17 cellular contexts compared by ENCODE assay signal in genomic region chr17:65407017-65407416, GRCh38.
"Had no signal": no experiment of that assay in that cellular context is flagged by ENCODE, and none has a peak within 500 bp of the region (broad histone marks: within the 10 kb centered on the region; RNA-seq: fewer than 3 reads in every experiment).

No MANE protein-coding gene starts in this region.

- H3K9me3 ChIP-seq: pancreas, tibial nerve, vagina had no signal

- DNase-seq: activated CD4-positive, alpha-beta memory T cell treated with anti-CD3 and anti-CD28 coated beads, Interleukin-2, amount 10 ng/mL, durations not matched to agents 7 days and 5 days; activated CD4-positive, alpha-beta T cell treated with anti-CD3 and anti-CD28 coated beads for 4 hours; activated CD8-positive, alpha-beta memory T cell treated with anti-CD3 and anti-CD28 coated beads, Interleukin-2, amount 50 U/mL, for 4 hours; activated gamma-delta T cell treated with Interleukin-2 at 50 U/mL for 16 hours; activated T-cell treated with anti-CD3 and anti-CD28 coated beads, Interleukin-2, amount 50 U/mL, for 72 hours; effector memory CD4-positive, alpha-beta T cell; hypothalamus; left ventricle myocardium inferior; naive B cell; pancreas; stimulated activated CD4-positive, alpha-beta T cell treated with anti-CD3 and anti-CD28 coated beads, Interleukin-2, amount 100 ng/mL, for 48 hours; stimulated activated naive B cell treated with anti-CD40 and anti-IgM and Interleukin-4, amounts not matched to agents 10 μg/mL and 1 μg/mL and 100 μg/mL, for 72 hours had no signal

- H3K4me1 ChIP-seq: left ventricle myocardium inferior, pancreas, tibial nerve, vagina had no signal

- H3K27me3 ChIP-seq: neural progenitor cell, pancreas, vagina had no signal

- FAIRE-seq: pancreas, TTC549 had no signal

- ATAC-seq: activated T-cell treated with anti-CD3 and anti-CD28 coated beads, Interleukin-2, amount 50 U/mL, for 72 hours; pancreas; stimulated activated naive B cell treated with anti-CD40 and anti-IgM and Interleukin-4, amounts not matched to agents 10 μg/mL and 1 μg/mL and 100 μg/mL, for 72 hours; WTC11 had no signal

- H3K4me3 ChIP-seq: left ventricle myocardium inferior, neural progenitor cell, pancreas, tibial nerve, vagina had no signal

- H3K36me3 ChIP-seq: left ventricle myocardium inferior, neural progenitor cell, pancreas, tibial nerve, vagina had no signal

- H3K27ac ChIP-seq: left ventricle myocardium inferior, neural progenitor cell, pancreas, tibial nerve, vagina had no signal
